1 cellular context compared by ENCODE assay signal in the genomic region with DNA sequence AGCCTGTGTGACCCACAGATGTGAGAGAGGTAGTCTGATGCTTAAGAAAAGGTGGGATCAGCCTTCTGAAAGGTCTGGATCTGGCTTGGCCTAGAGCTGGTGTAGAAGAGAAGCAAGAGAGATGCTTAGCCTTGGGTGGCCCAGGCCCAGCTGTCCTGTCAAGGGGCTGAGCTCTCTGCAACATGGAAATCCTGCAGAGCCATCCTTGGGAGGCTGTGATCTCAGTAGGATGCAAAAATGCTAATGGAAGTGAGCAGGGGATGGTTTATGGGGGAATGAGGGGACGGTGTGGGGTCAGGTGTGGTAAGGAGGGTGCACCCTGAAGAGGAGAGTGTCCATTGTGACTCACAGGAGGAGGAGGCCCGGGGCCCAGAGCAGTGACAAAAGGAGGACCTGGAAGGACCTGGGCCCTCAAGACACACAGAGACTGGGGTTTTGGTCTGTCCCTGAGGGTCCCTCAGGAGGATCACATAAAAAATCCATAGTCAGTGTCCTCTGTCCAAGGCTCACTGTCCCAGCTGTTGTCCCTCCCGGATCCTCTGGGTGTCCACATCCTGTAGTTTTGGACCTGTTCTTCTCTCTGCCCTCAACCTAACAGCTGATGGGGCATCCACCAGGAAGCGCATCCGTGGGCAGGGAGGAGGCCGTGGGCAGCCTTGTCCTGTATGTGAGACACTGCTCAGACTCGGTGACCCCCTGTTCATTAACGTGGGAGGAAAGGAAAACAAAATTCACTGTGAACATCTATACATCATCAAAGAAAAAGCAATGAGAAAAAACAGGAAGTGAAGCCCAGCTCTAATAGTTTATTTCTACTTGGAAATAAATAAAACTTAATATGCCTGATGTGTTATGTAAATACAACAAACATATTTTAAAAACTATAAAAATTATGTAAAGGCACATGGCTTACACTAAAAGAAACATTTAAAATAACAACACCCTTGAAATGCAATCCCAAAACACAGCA.
TF ChIP-seq lines count a peak whose summit lies in the region.

No MANE protein-coding gene starts in this region.

TF ChIP-seq in K562, 482 proteins besides CTCF, POLR2A, EP300 and RAD21 (continued from another document and continues in another):
- TF ChIP-seq, protein P1, sequence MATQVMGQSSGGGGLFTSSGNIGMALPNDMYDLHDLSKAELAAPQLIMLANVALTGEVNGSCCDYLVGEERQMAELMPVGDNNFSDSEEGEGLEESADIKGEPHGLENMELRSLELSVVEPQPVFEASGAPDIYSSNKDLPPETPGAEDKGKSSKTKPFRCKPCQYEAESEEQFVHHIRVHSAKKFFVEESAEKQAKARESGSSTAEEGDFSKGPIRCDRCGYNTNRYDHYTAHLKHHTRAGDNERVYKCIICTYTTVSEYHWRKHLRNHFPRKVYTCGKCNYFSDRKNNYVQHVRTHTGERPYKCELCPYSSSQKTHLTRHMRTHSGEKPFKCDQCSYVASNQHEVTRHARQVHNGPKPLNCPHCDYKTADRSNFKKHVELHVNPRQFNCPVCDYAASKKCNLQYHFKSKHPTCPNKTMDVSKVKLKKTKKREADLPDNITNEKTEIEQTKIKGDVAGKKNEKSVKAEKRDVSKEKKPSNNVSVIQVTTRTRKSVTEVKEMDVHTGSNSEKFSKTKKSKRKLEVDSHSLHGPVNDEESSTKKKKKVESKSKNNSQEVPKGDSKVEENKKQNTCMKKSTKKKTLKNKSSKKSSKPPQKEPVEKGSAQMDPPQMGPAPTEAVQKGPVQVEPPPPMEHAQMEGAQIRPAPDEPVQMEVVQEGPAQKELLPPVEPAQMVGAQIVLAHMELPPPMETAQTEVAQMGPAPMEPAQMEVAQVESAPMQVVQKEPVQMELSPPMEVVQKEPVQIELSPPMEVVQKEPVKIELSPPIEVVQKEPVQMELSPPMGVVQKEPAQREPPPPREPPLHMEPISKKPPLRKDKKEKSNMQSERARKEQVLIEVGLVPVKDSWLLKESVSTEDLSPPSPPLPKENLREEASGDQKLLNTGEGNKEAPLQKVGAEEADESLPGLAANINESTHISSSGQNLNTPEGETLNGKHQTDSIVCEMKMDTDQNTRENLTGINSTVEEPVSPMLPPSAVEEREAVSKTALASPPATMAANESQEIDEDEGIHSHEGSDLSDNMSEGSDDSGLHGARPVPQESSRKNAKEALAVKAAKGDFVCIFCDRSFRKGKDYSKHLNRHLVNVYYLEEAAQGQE (CRISPR knock-in tag; IDR thresholded peaks at IDR 0.05; ENCODE audit: low read depth): no peak
- TF ChIP-seq RBM25 (IDR thresholded peaks at IDR 0.05; ENCODE audit: low read depth, low read length, severe bottlenecking) (no peak), ZNF253 (CRISPR knock-in tag; conservative IDR thresholded peaks at IDR 0.05) (no peak), SPI1 (IDR thresholded peaks at IDR 0.05; ENCODE audit: borderline replicate concordance, low read depth, low read length) (peak; percentile 77), SRSF3 (IDR thresholded peaks at IDR 0.05; ENCODE audit: insufficient read depth, low read length) (no peak), HNRNPK (IDR thresholded peaks at IDR 0.05; ENCODE audit: low read depth, low read length, poor library complexity, severe bottlenecking) (no peak), LARP7 (IDR thresholded peaks at IDR 0.05) (no peak), BRCA1 (IDR thresholded peaks at IDR 0.05) (no peak), BRCA1 (CRISPR knock-in tag; IDR thresholded peaks at IDR 0.05) (no peak), SMARCA5 (IDR thresholded peaks at IDR 0.05) (no peak), RREB1 (CRISPR knock-in tag; IDR thresholded peaks at IDR 0.05) (peak; percentile 17; the same call in 1 of the 2 replicates), ZNF224 (CRISPR knock-in tag; IDR thresholded peaks at IDR 0.05) (no peak), BRD9 (IDR thresholded peaks at IDR 0.05; ENCODE audit: low read depth, partially characterized antibody) (no peak), PTTG1 (tag; IDR thresholded peaks at IDR 0.05; ENCODE audit: low read depth) (no peak), ZBTB1 (CRISPR knock-in tag; IDR thresholded peaks at IDR 0.05; ENCODE audit: borderline replicate concordance, low read depth) (no peak), ESRRA (IDR thresholded peaks at IDR 0.05; ENCODE audit: borderline replicate concordance, low read depth) (no peak), TAF15 (IDR thresholded peaks at IDR 0.05; ENCODE audit: low read depth, low read length) (no peak), ZNF408 (CRISPR knock-in tag; IDR thresholded peaks at IDR 0.05; ENCODE audit: low read depth) (no peak), NEUROD1 (IDR thresholded peaks at IDR 0.05; ENCODE audit: borderline replicate concordance, low read depth, low read length, partially characterized antibody) (no peak), FOXP4 (CRISPR knock-in tag; IDR thresholded peaks at IDR 0.05; ENCODE audit: borderline replicate concordance) (peak; percentile 68; the same call in 1 of the 2 replicates), CGGBP1 (CRISPR knock-in tag; IDR thresholded peaks at IDR 0.05) (no peak), CCAR2 (IDR thresholded peaks at IDR 0.05; ENCODE audit: low read depth, low read length) (no peak), ZFP36 (IDR thresholded peaks at IDR 0.05; ENCODE audit: low read depth, low read length, partially characterized antibody) (no peak), ZBTB49 (CRISPR knock-in tag; IDR thresholded peaks at IDR 0.05; ENCODE audit: borderline replicate concordance) (no peak), RFX5 (IDR thresholded peaks at IDR 0.05; ENCODE audit: low read depth, low read length) (no peak), CXXC5 (CRISPR knock-in tag; IDR thresholded peaks at IDR 0.05) (no peak)
- TF ChIP-seq, protein P2, sequence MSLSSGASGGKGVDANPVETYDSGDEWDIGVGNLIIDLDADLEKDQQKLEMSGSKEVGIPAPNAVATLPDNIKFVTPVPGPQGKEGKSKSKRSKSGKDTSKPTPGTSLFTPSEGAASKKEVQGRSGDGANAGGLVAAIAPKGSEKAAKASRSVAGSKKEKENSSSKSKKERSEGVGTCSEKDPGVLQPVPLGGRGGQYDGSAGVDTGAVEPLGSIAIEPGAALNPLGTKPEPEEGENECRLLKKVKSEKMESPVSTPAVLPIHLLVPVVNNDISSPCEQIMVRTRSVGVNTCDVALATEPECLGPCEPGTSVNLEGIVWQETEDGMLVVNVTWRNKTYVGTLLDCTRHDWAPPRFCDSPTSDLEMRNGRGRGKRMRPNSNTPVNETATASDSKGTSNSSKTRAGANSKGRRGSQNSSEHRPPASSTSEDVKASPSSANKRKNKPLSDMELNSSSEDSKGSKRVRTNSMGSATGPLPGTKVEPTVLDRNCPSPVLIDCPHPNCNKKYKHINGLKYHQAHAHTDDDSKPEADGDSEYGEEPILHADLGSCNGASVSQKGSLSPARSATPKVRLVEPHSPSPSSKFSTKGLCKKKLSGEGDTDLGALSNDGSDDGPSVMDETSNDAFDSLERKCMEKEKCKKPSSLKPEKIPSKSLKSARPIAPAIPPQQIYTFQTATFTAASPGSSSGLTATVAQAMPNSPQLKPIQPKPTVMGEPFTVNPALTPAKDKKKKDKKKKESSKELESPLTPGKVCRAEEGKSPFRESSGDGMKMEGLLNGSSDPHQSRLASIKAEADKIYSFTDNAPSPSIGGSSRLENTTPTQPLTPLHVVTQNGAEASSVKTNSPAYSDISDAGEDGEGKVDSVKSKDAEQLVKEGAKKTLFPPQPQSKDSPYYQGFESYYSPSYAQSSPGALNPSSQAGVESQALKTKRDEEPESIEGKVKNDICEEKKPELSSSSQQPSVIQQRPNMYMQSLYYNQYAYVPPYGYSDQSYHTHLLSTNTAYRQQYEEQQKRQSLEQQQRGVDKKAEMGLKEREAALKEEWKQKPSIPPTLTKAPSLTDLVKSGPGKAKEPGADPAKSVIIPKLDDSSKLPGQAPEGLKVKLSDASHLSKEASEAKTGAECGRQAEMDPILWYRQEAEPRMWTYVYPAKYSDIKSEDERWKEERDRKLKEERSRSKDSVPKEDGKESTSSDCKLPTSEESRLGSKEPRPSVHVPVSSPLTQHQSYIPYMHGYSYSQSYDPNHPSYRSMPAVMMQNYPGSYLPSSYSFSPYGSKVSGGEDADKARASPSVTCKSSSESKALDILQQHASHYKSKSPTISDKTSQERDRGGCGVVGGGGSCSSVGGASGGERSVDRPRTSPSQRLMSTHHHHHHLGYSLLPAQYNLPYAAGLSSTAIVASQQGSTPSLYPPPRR (CRISPR knock-in tag; IDR thresholded peaks at IDR 0.05; ENCODE audit: borderline replicate concordance): no peak
- TF ChIP-seq, protein P3, sequence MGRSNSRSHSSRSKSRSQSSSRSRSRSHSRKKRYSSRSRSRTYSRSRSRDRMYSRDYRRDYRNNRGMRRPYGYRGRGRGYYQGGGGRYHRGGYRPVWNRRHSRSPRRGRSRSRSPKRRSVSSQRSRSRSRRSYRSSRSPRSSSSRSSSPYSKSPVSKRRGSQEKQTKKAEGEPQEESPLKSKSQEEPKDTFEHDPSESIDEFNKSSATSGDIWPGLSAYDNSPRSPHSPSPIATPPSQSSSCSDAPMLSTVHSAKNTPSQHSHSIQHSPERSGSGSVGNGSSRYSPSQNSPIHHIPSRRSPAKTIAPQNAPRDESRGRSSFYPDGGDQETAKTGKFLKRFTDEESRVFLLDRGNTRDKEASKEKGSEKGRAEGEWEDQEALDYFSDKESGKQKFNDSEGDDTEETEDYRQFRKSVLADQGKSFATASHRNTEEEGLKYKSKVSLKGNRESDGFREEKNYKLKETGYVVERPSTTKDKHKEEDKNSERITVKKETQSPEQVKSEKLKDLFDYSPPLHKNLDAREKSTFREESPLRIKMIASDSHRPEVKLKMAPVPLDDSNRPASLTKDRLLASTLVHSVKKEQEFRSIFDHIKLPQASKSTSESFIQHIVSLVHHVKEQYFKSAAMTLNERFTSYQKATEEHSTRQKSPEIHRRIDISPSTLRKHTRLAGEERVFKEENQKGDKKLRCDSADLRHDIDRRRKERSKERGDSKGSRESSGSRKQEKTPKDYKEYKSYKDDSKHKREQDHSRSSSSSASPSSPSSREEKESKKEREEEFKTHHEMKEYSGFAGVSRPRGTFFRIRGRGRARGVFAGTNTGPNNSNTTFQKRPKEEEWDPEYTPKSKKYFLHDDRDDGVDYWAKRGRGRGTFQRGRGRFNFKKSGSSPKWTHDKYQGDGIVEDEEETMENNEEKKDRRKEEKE (IDR thresholded peaks at IDR 0.05; ENCODE audit: borderline replicate concordance in 1 of 2, control insufficient read depth in 1 of 2, low read depth in 2 of 2, low read length in 1 of 2): no peak
